8 cellular contexts compared by ENCODE assay signal in genomic region chr5:178153530-178154340, GRCh38. TPM values are rescaled to one million over a fixed set of nuclear protein-coding genes. Genes with fewer than 3 reads are reported as not detected.
A peak's percentile ranks its signal among the peaks of the same experiment; 100 is the strongest.
DNase-seq lines count a peak whose midpoint lies in the region; ATAC-seq and TF ChIP-seq lines count a peak whose summit lies in the region.

Gene NHP2 (minus strand): TSS chr5:178153885. CDS start chr5:178153817, 68 bp downstream.

- H3K27ac Mint-ChIP-seq in activated B cell treated with CpG ODN at 0.5 μM for 24 hours, result peak within 1 kb of the TSS; percentile 83

- POLR2A ChIA-PET in activated B cell treated with CpG ODN at 0.5 μM for 24 hours (lab: Charles Lee), result interaction anchor here (0.8 to 2.2 kb wide), 8 partner anchors 15 to 51 kb away, joined by 3 to 21 read pairs (median 8); partner anchors contain the start of genes HNRNPAB and N4BP3

- peaks cover 9 to 52% (median 26%) of the 10 kb centered on the region in 6 donors for H3K4me1 ChIP-seq in spleen

- H3K27me3 Mint-ChIP-seq in activated B cell treated with CpG ODN at 0.5 μM for 24 hours, result no peaks in the 10 kb centered on the region

- peaks cover 37% of the 10 kb centered on the region for H3K4me1 Mint-ChIP-seq in activated B cell treated with CpG ODN at 0.5 μM for 24 hours

- in situ Hi-C loops in GM18951 (cut with MboI; ENCODE audit: low sequenced_read_pairs, unreplicated experiment), result no loop called here

- ATAC-seq in HG03196 (IDR thresholded peaks at IDR 0.05; ENCODE audit: unreplicated experiment) (peak; percentile 96), activated B cell treated with CpG ODN at 0.5 μM for 24 hours (ENCODE audit: low read depth) (peak; percentile 99)

- H3K9me3 ChIP-seq in spleen, result no peaks in the 10 kb centered on the region

- H3K27ac ChIP-seq in spleen, result peak within 1 kb of the TSS in 7 of 8 donors; percentile 29 to 87 (median 75)

- peak within 1 kb of the TSS; percentile 62 to 97 (median 91) for H3K4me3 ChIP-seq in spleen

- H3K36me3 ChIP-seq in spleen, result peaks cover 0 to 29% (median 24%) of the 10 kb centered on the region in 6 donors

- TF ChIP-seq POLR2A in GM18951 (IDR thresholded peaks at IDR 0.05; ENCODE audit: extremely low read depth, insufficient read depth, insufficient read length), result peak; percentile 69
- no peak for TF ChIP-seq POLR2A in spleen (IDR thresholded peaks at IDR 0.05)

- DNase-seq in AG08395 (ENCODE audit: low spot score) (peak; percentile 99), NCI-H345 (lab: John Stamatoyannopoulos, UW) (peak; percentile 98), activated B cell treated with CpG ODN at 0.5 μM for 24 hours (peak; percentile 95), inferior parietal cortex (ENCODE audit: extremely low spot score) (peak; percentile 100), spleen (peak; percentile 99)
- DNase-seq in central memory CD4-positive, alpha-beta T cell, result peak; percentile 96

- no peaks in the 10 kb centered on the region for H3K27me3 ChIP-seq in spleen (replicated peaks in 1 of 7)

- peak within 1 kb of the TSS; percentile 96 for H3K4me3 Mint-ChIP-seq in activated B cell treated with CpG ODN at 0.5 μM for 24 hours

- intact Hi-C loops in activated B cell treated with CpG ODN at 0.5 μM for 24 hours (cut with micrococcal nuclease) (loop anchor here (1.0 to 10.0 kb wide), 6 partner anchors 23 to 1544 kb away; partner anchors contain the start of genes B4GALT7, CANX, HNRNPAB and MXD3), spleen (cut with DNase I; ENCODE audit: low total_unique reads) (no loop called here)

- no peak for TF ChIP-seq CTCF in activated B cell treated with CpG ODN at 0.5 μM for 24 hours (IDR thresholded peaks at IDR 0.05)
- TF ChIP-seq CTCF in spleen (IDR thresholded peaks at IDR 0.05 in 8 of 11, conservative IDR thresholded peaks at IDR 0.05 in 3 of 11), result peak in 1 of 11 experiments; percentile 28

- 2 to 3% (median 2%) methylated on average over 53 to 68 of the region's 68 CpGs for WGBS in spleen, 5 donors

- CTCF ChIA-PET in activated B cell treated with CpG ODN at 0.5 μM for 24 hours (lab: Charles Lee), result interaction anchor here (0.6 to 3.9 kb wide), 4 partner anchors 9 to 77 kb away, joined by 3 to 30 read pairs (median 6); no protein-coding TSS in a partner anchor

- H3K36me3 Mint-ChIP-seq in activated B cell treated with CpG ODN at 0.5 μM for 24 hours (ENCODE audit: low read depth), result peaks cover 41% of the 10 kb centered on the region

- H3K9me3 Mint-ChIP-seq in activated B cell treated with CpG ODN at 0.5 μM for 24 hours, result no peaks in the 10 kb centered on the region

RNA-seq across cellular contexts. Expression of gene NHP2, which starts in this region (rescaled TPM):
- 175 and 180 TPM in 2 replicates for total RNA-seq in activated B cell treated with CpG ODN at 0.5 μM for 24 hours
- total RNA-seq in spleen, result 100 to 1,000 TPM in 2 of 7 donors, 10 to 100 TPM in 5; 53.7 to 115 (median 81.5) TPM
- polyA plus RNA-seq in spleen, result 100 to 1,000 TPM; 113 to 162 (median 153) TPM

Comparison
In these comparisons a context has a peak if more than half of its experiments do, and no peak if none do; other contexts are left out.
1. Peak in every context shown above with its lines: DNase-seq, ATAC-seq, H3K4me3 ChIP-seq and H3K27ac ChIP-seq.